In genomic region chr15:72229076-72229946, GRCh38 we compare ENCODE assay signal across 8 cellular contexts. TPM values are rescaled to one million over a fixed set of nuclear protein-coding genes. Genes with fewer than 3 reads are reported as not detected.
DNase-seq lines count a peak whose midpoint lies in the region; ATAC-seq and TF ChIP-seq lines count a peak whose summit lies in the region.

No MANE protein-coding gene starts in this region.

- H3K4me1 ChIP-seq in ES-I3 (ENCODE audit: insufficient read depth, low read length) (peaks cover 34% of the 10 kb centered on the region), right cardiac atrium (ENCODE audit: control insufficient read depth, insufficient read depth, low read length) (peaks cover 10% of the 10 kb centered on the region), skeletal muscle tissue (ENCODE audit: control insufficient read depth in 3 of 3, insufficient read depth in 3 of 3, low read length in 3 of 3) (peaks cover 46 to 55% (median 53%) of the 10 kb centered on the region in 3 donors)

- H3K36me3 Mint-ChIP-seq in activated naive CD4-positive, alpha-beta T cell treated with anti-CD3 and anti-CD28 coated beads for 36 hours (ENCODE audit: low read depth): peaks cover 45% of the 10 kb centered on the region

- DNase-seq in NB4 (ENCODE audit: low read depth) (peak; percentile 37), right cardiac atrium (no peak), DMS153 (lab: John Stamatoyannopoulos, UW) (no peak)
- peak; percentile 67 for DNase-seq in activated naive CD4-positive, alpha-beta T cell treated with anti-CD3 and anti-CD28 coated beads for 36 hours

- peak overlapping the region; percentile 96 for H3K27ac Mint-ChIP-seq in activated naive CD4-positive, alpha-beta T cell treated with anti-CD3 and anti-CD28 coated beads for 36 hours

- no peaks in the 10 kb centered on the region for H3K9me3 ChIP-seq in ES-I3 (ENCODE audit: control insufficient read depth, insufficient read depth, low read length)
- no peaks in the 10 kb centered on the region for H3K9me3 ChIP-seq in right cardiac atrium (ENCODE audit: control insufficient read depth, low read length)
- H3K9me3 ChIP-seq in skeletal muscle tissue (ENCODE audit: control insufficient read depth in 3 of 3, low read length in 3 of 3): no peaks in the 10 kb centered on the region

- H3K9ac ChIP-seq in ES-I3 (ENCODE audit: low read depth, low read length) (peak overlapping the region; percentile 96), skeletal muscle tissue (ENCODE audit: low read depth in 1 of 3, low read length in 3 of 3) (peak overlapping the region; percentile 82 to 99 (median 96))

- no peak for TF ChIP-seq POLR2A in NB4 (IDR thresholded peaks at IDR 0.05; ENCODE audit: extremely low read depth, insufficient read length)

- H3K4me1 Mint-ChIP-seq in activated naive CD4-positive, alpha-beta T cell treated with anti-CD3 and anti-CD28 coated beads for 36 hours (ENCODE audit: low read depth): peaks cover 34% of the 10 kb centered on the region

- H3K4me3 Mint-ChIP-seq in activated naive CD4-positive, alpha-beta T cell treated with anti-CD3 and anti-CD28 coated beads for 36 hours: peak overlapping the region; percentile 100

- H3K9me3 Mint-ChIP-seq in activated naive CD4-positive, alpha-beta T cell treated with anti-CD3 and anti-CD28 coated beads for 36 hours: no peaks in the 10 kb centered on the region

- H3K27ac ChIP-seq in right cardiac atrium (ENCODE audit: low read length): peak overlapping the region; percentile 96
- H3K27ac ChIP-seq in skeletal muscle tissue (ENCODE audit: low read depth, low read length): peak overlapping the region; percentile 86

- no peaks in the 10 kb centered on the region for H3K27me3 ChIP-seq in right cardiac atrium (ENCODE audit: control insufficient read depth, insufficient read depth)
- no peaks in the 10 kb centered on the region for H3K27me3 ChIP-seq in skeletal muscle tissue (ENCODE audit: control insufficient read depth in 3 of 3, insufficient read depth in 3 of 3, low read length in 3 of 3)

- CTCF ChIA-PET in activated naive CD4-positive, alpha-beta T cell treated with anti-CD3 and anti-CD28 coated beads for 36 hours (lab: Charles Lee): interaction anchor here (1.9 kb wide), 1 partner anchor 45 kb away, joined by 9 read pairs; no protein-coding TSS in a partner anchor

- 0 out of 2 replicates have a peak, but pooled peaks cover under 1% of the 10 kb centered on the region for H3K36me3 ChIP-seq in ES-I3 (ENCODE audit: insufficient read depth, low read length)
- H3K36me3 ChIP-seq in skeletal muscle tissue (ENCODE audit: control insufficient read depth in 3 of 3, insufficient read depth in 3 of 3, low read length in 3 of 3): peaks cover 0 to 2% (median 0%) of the 10 kb centered on the region in 3 donors

- intact Hi-C loops in activated naive CD4-positive, alpha-beta T cell treated with anti-CD3 and anti-CD28 coated beads for 36 hours (cut with micrococcal nuclease): loop anchor here (5.0 to 10.0 kb wide), 4 partner anchors 148 to 1765 kb away; partner anchors contain the start of genes ADPGK, HEXA, PML and STOML1
- intact Hi-C loops in right cardiac atrium (cut with DNase I): no loop called here

- peak overlapping the region; percentile 83 for H3K4me3 ChIP-seq in NB4 (ENCODE audit: low read depth, low read length)
- H3K4me3 ChIP-seq in right cardiac atrium (ENCODE audit: low read length): peak overlapping the region; percentile 85
- H3K4me3 ChIP-seq in skeletal muscle tissue (ENCODE audit: low read length in 3 of 3): peak overlapping the region; percentile 84 to 98 (median 91)

- WGBS in right cardiac atrium: 4% methylated on average over 25 of the region's 25 CpGs

- H3K27me3 Mint-ChIP-seq in activated naive CD4-positive, alpha-beta T cell treated with anti-CD3 and anti-CD28 coated beads for 36 hours (ENCODE audit: low read depth): no peaks in the 10 kb centered on the region

- no peak for TF ChIP-seq CTCF in NB4 (IDR thresholded peaks at IDR 0.05; ENCODE audit: low read depth, low read length)

- no peak for ATAC-seq in right cardiac atrium
- ATAC-seq in activated CD4-positive, CD25-positive, alpha-beta regulatory T cell treated with anti-CD3 and anti-CD28 coated beads, Interleukin-2, amount 50 U/mL, for 24 hours: no peak
- ATAC-seq in HG03175 (IDR thresholded peaks at IDR 0.05; ENCODE audit: unreplicated experiment): no peak

RNA-seq across cellular contexts. Expression of gene PKM, which starts 1.7 kb away (rescaled TPM):
- total RNA-seq in activated naive CD4-positive, alpha-beta T cell treated with anti-CD3 and anti-CD28 coated beads for 36 hours: 1,000 to 10,000 TPM; 1,794 to 1,797 TPM
- total RNA-seq in right cardiac atrium: 1,000 to 10,000 TPM in 2 of 4 donors, 100 to 1,000 TPM in 2; 822 to 1,102 (median 1,021) TPM
- polyA plus RNA-seq in right cardiac atrium: 840 TPM
- 769 TPM for total RNA-seq in skeletal muscle tissue

RNA-seq across cellular contexts. Expression of gene GRAMD2A, which starts 31.7 kb away (rescaled TPM):
- total RNA-seq in activated naive CD4-positive, alpha-beta T cell treated with anti-CD3 and anti-CD28 coated beads for 36 hours: not detected
- total RNA-seq in right cardiac atrium (under 1 TPM in 3 of 4 donors, not detected in 1; 0.40 to 0.71 (median 0.48) TPM), skeletal muscle tissue (2.1 TPM)
- polyA plus RNA-seq in right cardiac atrium: 0.14 TPM

RNA-seq across cellular contexts. Expression of gene PARP6, which starts 43.0 kb away (rescaled TPM):
- total RNA-seq in activated naive CD4-positive, alpha-beta T cell treated with anti-CD3 and anti-CD28 coated beads for 36 hours: 10 to 100 TPM; 38.8 to 44.7 TPM
- total RNA-seq in right cardiac atrium (10 to 100 TPM; 39.7 to 53.6 (median 45.0) TPM), skeletal muscle tissue (13.0 TPM)
- 34.5 TPM for polyA plus RNA-seq in right cardiac atrium

Comparison
In these comparisons a context has a peak if more than half of its experiments do, and no peak if none do; other contexts are left out.
1. DNase-seq: peak in NB4 (single experiment) and activated naive CD4-positive, alpha-beta T cell treated with anti-CD3 and anti-CD28 coated beads for 36 hours (single experiment); none in right cardiac atrium (0 of 3) and DMS153 (single experiment).
2. Peak in every context shown above with its lines, with median percentiles within 50 percentile points of each other: H3K4me3 ChIP-seq.